In genomic region chr5:172870261-172870806, GRCh38 we compare ENCODE assay signal across 10 cellular contexts. TPM values are rescaled to one million over a fixed set of nuclear protein-coding genes. Genes with fewer than 3 reads are reported as not detected.
DNase-seq lines count a peak whose midpoint lies in the region; ATAC-seq, FAIRE-seq and TF ChIP-seq lines count a peak whose summit lies in the region.
"Had no signal": no experiment of that assay in that cellular context is flagged by ENCODE, and none has a peak within 500 bp of the region (broad histone marks: within the 10 kb centered on the region; RNA-seq: fewer than 3 reads in every experiment).

No MANE protein-coding gene starts in this region.

- TF ChIP-seq EP300 in ovary (IDR thresholded peaks at IDR 0.05): no peak

- intact Hi-C loops in ovary (cut with DNase I): loop anchor here in 1 of 4 donors (2.0 kb wide), 1 partner anchor 30 kb away; no protein-coding TSS in a partner anchor

- H3K79me2 ChIP-seq in fibroblast of lung (ENCODE audit: control insufficient read depth, insufficient read depth, low read length): peaks cover 44% of the 10 kb centered on the region

- 46 to 58% (median 52%) methylated on average over 8 of the region's 8 CpGs for WGBS in ovary, 3 donors

- no peak for FAIRE-seq in frontal cortex (lab: Jason Lieb, UNC)

- ATAC-seq in GM18520 (IDR thresholded peaks at IDR 0.05; ENCODE audit: unreplicated experiment): no peak

- no peaks in the 10 kb centered on the region for H4K20me1 ChIP-seq in fibroblast of lung (ENCODE audit: control insufficient read depth, extremely low read depth, insufficient read depth, low read length)

- H3K27me3 ChIP-seq in AG04450 (ENCODE audit: control insufficient read depth, insufficient read depth, low read length) (no peaks in the 10 kb centered on the region), fibroblast of lung (ENCODE audit: control insufficient read depth, insufficient read depth, low read length) (no peaks in the 10 kb centered on the region), ovary (no peaks in the 10 kb centered on the region)

- DNase-seq in AG04450 (ENCODE audit: low read depth, low spot score): no peak
- DNase-seq in RPMI7951 (ENCODE audit: low read depth): peak; percentile 39
- DNase-seq in fibroblast of lung (ENCODE audit: low read depth in 2 of 2): peak; percentile 85 to 98
- peak in 1 of 5 donors; percentile 62 for DNase-seq in ovary
- no peak for DNase-seq in DMS114 treated with DMSO at 0.1 percent for 48 hours (lab: John Stamatoyannopoulos, UW; ENCODE audit: unreplicated experiment)
- no peak for DNase-seq in activated CD8-positive, alpha-beta memory T cell treated with anti-CD3 and anti-CD28 coated beads, Interleukin-2, amount 50 U/mL, for 4 hours
- DNase-seq in frontal cortex (ENCODE audit: low spot score in 2 of 2): no peak
- DNase-seq: activated CD4-positive, alpha-beta T cell treated with anti-CD3 and anti-CD28 coated beads, Interleukin-2, amount 50 U/mL, for 48 hours; NCI-H1417 had no signal

- H3K27ac ChIP-seq in AG04450 (ENCODE audit: low read depth, low read length) (peak overlapping the region; percentile 91), fibroblast of lung (ENCODE audit: insufficient read depth, low read length) (peak overlapping the region; percentile 94), ovary (peak overlapping the region; percentile 74 to 76)

- no peak overlapping the region for H3K4me3 ChIP-seq in AG04450 (ENCODE audit: low read depth, low read length)
- H3K4me3 ChIP-seq in fibroblast of lung (replicated peaks in 1 of 4; ENCODE audit: control extremely low read depth in 1 of 4, insufficient read depth in 1 of 4, low read depth in 3 of 4, low read length in 4 of 4): no peak overlapping the region
- H3K4me3 ChIP-seq in ovary: no peak overlapping the region

- H3K36me3 ChIP-seq in fibroblast of lung (ENCODE audit: control insufficient read depth, insufficient read depth, low read length): no peaks in the 10 kb centered on the region
- no peaks in the 10 kb centered on the region for H3K36me3 ChIP-seq in ovary

- no peaks in the 10 kb centered on the region for H3K9me3 ChIP-seq in AG04450 (ENCODE audit: control insufficient read depth, insufficient read depth, low read length)
- no peaks in the 10 kb centered on the region for H3K9me3 ChIP-seq in fibroblast of lung (ENCODE audit: control insufficient read depth, insufficient read depth, low read depth, low read length)
- H3K9me3 ChIP-seq in ovary: no peaks in the 10 kb centered on the region

- TF ChIP-seq CTCF in AG04450 (IDR thresholded peaks at IDR 0.05; ENCODE audit: low read depth, low read length): no peak
- no peak for TF ChIP-seq CTCF in fibroblast of lung (conservative IDR thresholded peaks at IDR 0.05 in 1 of 2, IDR thresholded peaks at IDR 0.05 in 1 of 2; ENCODE audit: low read depth in 1 of 2, low read length in 2 of 2)
- TF ChIP-seq CTCF in ovary (IDR thresholded peaks at IDR 0.05): no peak

- H3K9ac ChIP-seq in fibroblast of lung (ENCODE audit: insufficient read depth, low read length): peak overlapping the region; percentile 66

- POLR2A ChIA-PET in AG04450 (lab: Yijun Ruan, JAX): interaction anchor here (3.5 kb wide), 1 partner anchor 99 kb away, joined by 29 read pairs; the partner anchor contains the start of gene DUSP1

- H3K4me2 ChIP-seq in fibroblast of lung (ENCODE audit: extremely low read depth, insufficient read depth, low read length): peak overlapping the region; percentile 72

- no peak for TF ChIP-seq POLR2A in ovary (IDR thresholded peaks at IDR 0.05)

- H3K4me1 ChIP-seq in fibroblast of lung (ENCODE audit: control insufficient read depth, extremely low read depth, insufficient read depth, low read length) (peaks cover 60% of the 10 kb centered on the region), ovary (ENCODE audit: insufficient read depth) (peaks cover 53% of the 10 kb centered on the region)

- CTCF ChIA-PET in AG04450 (lab: Charles Lee): interaction anchor here (2.2 kb wide), 1 partner anchor 93 kb away, joined by 4 read pairs; no protein-coding TSS in a partner anchor

- H2AFZ ChIP-seq in fibroblast of lung (ENCODE audit: low read length): no peak overlapping the region

RNA-seq across cellular contexts. Expression of gene ERGIC1, which starts 36.3 kb away (rescaled TPM):
- polyA plus RNA-seq in AG04450 (2011; rRNA removed) (137 and 177 TPM in 2 replicates), fibroblast of lung (168 and 171 TPM in 2 replicates), ovary (100 to 1,000 TPM in 1 of 2 donors, 10 to 100 TPM in 1; 76.4 to 147 TPM)
- polyA minus RNA-seq in AG04450 (2011; rRNA and poly(A)+ RNA removed): 230 and 322 TPM in 2 replicates
- 71.8 and 91.3 TPM in 2 replicates for total RNA-seq in RPMI7951 (2014; rRNA removed; shearing (Covaris generic))
- total RNA-seq in fibroblast of lung (70.9 and 113 TPM in 2 replicates), ovary (100 to 1,000 TPM in 2 of 7 donors, 10 to 100 TPM in 5; 41.7 to 132 (median 92.3) TPM), frontal cortex (33.0 TPM)
- polyA plus RNA-seq in fibroblast of lung (2012): 173 and 195 TPM in 2 replicates
- 269 and 362 TPM in 2 replicates for polyA minus RNA-seq in fibroblast of lung (ENCODE audit: low replicate concordance)

Comparison
In these comparisons a context has a peak if more than half of its experiments do, and no peak if none do; other contexts are left out.
1. DNase-seq: peak in RPMI7951 (single experiment) and fibroblast of lung (2 of 2); none in AG04450 (single experiment), DMS114 treated with DMSO at 0.1 percent for 48 hours (single experiment), activated CD8-positive, alpha-beta memory T cell treated with anti-CD3 and anti-CD28 coated beads, Interleukin-2, amount 50 U/mL, for 4 hours (single experiment) and frontal cortex (0 of 2).
2. Peak in every context shown above with its lines, with median percentiles within 50 percentile points of each other: H3K27ac ChIP-seq.